In the genomic region with DNA sequence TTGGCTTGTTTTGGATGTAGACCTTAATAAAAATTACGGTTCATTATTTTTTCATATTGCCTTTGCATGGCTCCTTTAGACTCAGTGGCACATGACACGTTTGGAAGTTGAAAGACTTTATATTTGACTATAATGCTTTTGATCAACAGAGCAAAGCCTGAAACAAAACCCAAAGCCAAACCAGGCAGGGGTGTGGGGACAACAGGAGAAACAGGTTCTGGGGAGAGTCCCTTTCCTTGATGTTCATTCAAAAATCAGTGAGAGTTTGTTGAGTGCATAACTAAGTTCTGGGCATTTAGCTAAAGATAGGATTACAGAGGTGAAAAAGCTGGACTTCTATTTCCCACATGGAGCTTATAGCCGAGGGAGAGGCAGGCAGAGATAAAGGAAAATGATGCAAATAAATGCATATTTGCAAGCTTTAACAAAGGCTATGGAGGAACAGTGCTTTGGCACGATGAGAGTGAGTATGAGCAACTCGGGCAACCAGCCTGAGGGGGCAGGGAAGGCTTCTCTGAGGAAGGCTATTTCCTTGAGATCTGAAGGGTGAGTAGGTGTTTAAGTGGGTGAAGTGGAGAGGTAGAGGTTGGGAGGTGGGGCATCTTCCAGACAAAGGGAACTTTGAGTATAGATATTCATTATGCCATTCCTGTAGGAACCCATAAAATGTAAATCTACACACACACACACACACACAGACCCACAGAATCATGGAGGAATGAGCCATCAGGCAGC, we compare ENCODE assay signal across 17 cellular contexts. TPM values are rescaled to one million over a fixed set of nuclear protein-coding genes. Genes with fewer than 3 reads are reported as not detected.
DNase-seq lines count a peak whose midpoint lies in the region; ATAC-seq, FAIRE-seq and TF ChIP-seq lines count a peak whose summit lies in the region.
"Had no signal": no experiment of that assay in that cellular context is flagged by ENCODE, and none has a peak within 500 bp of the region (broad histone marks: within the 10 kb centered on the region; RNA-seq: fewer than 3 reads in every experiment).

No MANE protein-coding gene starts in this region.

- no peaks in the 10 kb centered on the region for H3K9me3 ChIP-seq in BLaER1
- no peaks in the 10 kb centered on the region for H3K9me3 ChIP-seq in MG63
- no peaks in the 10 kb centered on the region for H3K9me3 ChIP-seq in keratinocyte (ENCODE audit: control insufficient read depth, low read depth, low read length)

- H2AFZ ChIP-seq in keratinocyte (ENCODE audit: control insufficient read depth, low read length) = no peak overlapping the region

- H3K79me2 ChIP-seq in keratinocyte (ENCODE audit: control insufficient read depth, insufficient read depth, low read length) = no peaks in the 10 kb centered on the region

- H4K20me1 ChIP-seq in BLaER1 = no peaks in the 10 kb centered on the region
- no peaks in the 10 kb centered on the region for H4K20me1 ChIP-seq in keratinocyte (ENCODE audit: control insufficient read depth, extremely low read depth, insufficient read depth, low read length)

- peak; percentile 45 for DNase-seq in MG63
- DNase-seq in epithelial cell of esophagus (ENCODE audit: low read depth) = peak; percentile 76
- no peak for DNase-seq in keratinocyte (ENCODE audit: low read depth, low spot score)
- no peak for DNase-seq in omental fat pad (ENCODE audit: low spot score)
- DNase-seq in C1 segment of cervical spinal cord (lab: John Stamatoyannopoulos, UW) = no peak
- DNase-seq: NCI-H1417, NCI-H2029 treated with DMSO at 0.1 percent for 48 hours, NCI-H69 had no signal

- H3K4me2 ChIP-seq in BLaER1 = peak overlapping the region; percentile 18; the same call in 1 of the 2 replicates
- H3K4me2 ChIP-seq in keratinocyte (ENCODE audit: control insufficient read depth, extremely low read depth, insufficient read depth, low read depth, low read length) = peak overlapping the region; percentile 17
- H3K4me2 ChIP-seq: KMS-11 had no signal

- no peak overlapping the region for H3K27ac ChIP-seq in BLaER1
- H3K27ac ChIP-seq in keratinocyte (ENCODE audit: control insufficient read depth, insufficient read depth, low read length) = no peak overlapping the region
- H3K27ac ChIP-seq: KMS-11 had no signal

- H3K27me3 ChIP-seq in BLaER1 = no peaks in the 10 kb centered on the region
- no peaks in the 10 kb centered on the region for H3K27me3 ChIP-seq in MG63
- no peaks in the 10 kb centered on the region for H3K27me3 ChIP-seq in keratinocyte (ENCODE audit: control insufficient read depth, extremely low read depth, insufficient read depth, low read length)

- no peak overlapping the region for H3K4me3 ChIP-seq in BLaER1
- no peak overlapping the region for H3K4me3 ChIP-seq in MG63
- no peak overlapping the region for H3K4me3 ChIP-seq in epithelial cell of esophagus (ENCODE audit: low read length)
- H3K4me3 ChIP-seq in keratinocyte (ENCODE audit: control insufficient read depth in 2 of 3, extremely low read depth in 1 of 3, insufficient read depth in 2 of 3, low read depth in 1 of 3, low read length in 3 of 3) = no peak overlapping the region

- dilution Hi-C loops in keratinocyte (cut with MboI; ENCODE audit: extremely low pct_ligation_motif_present, low sequenced_read_pairs) = no loop called here

- H3K4me1 ChIP-seq in BLaER1 (peaks cover 17% of the 10 kb centered on the region), keratinocyte (ENCODE audit: control insufficient read depth, extremely low read depth, insufficient read depth, low read length) (peaks cover 17% of the 10 kb centered on the region)

- ATAC-seq in GM18861 (IDR thresholded peaks at IDR 0.05; ENCODE audit: unreplicated experiment) = no peak
- ATAC-seq in omental fat pad (ENCODE audit: low FRiP score) = no peak
- no peak for ATAC-seq in GM21737 (IDR thresholded peaks at IDR 0.05; ENCODE audit: unreplicated experiment)

- TF ChIP-seq CTCF in epithelial cell of esophagus (IDR thresholded peaks at IDR 0.05; ENCODE audit: insufficient read depth, low read depth, low read length, missing control alignments) (no peak), keratinocyte (optimal IDR thresholded peaks at IDR 0.05 in 1 of 3, IDR thresholded peaks at IDR 0.05 in 1 of 3, conservative IDR thresholded peaks at IDR 0.05 in 1 of 3; ENCODE audit: extremely low read depth in 1 of 3, insufficient read depth in 2 of 3, low read length in 3 of 3) (no peak), omental fat pad (IDR thresholded peaks at IDR 0.05) (no peak)

- peak; percentile 91 for FAIRE-seq in keratinocyte (lab: Jason Lieb, UNC)
- FAIRE-seq: A204.1, G401.6, GM12891, GM19239, H54 had no signal

- no peaks in the 10 kb centered on the region for H3K9me1 ChIP-seq in keratinocyte (ENCODE audit: control insufficient read depth, extremely low read depth, insufficient read depth, low read length)

- H3K36me3 ChIP-seq in BLaER1 (no peaks in the 10 kb centered on the region), MG63 (no peaks in the 10 kb centered on the region), keratinocyte (ENCODE audit: control insufficient read depth in 2 of 2, extremely low read depth in 1 of 2, insufficient read depth in 2 of 2, low read length in 2 of 2) (no peaks in the 10 kb centered on the region)

- H3K9ac ChIP-seq in BLaER1 = no peak overlapping the region
- H3K9ac ChIP-seq in keratinocyte (ENCODE audit: control insufficient read depth, extremely low read depth, insufficient read depth, low read length) = no peak overlapping the region
- H3K9ac ChIP-seq: KMS-11 had no signal

RNA-seq across cellular contexts. Expression of a gene that starts 34.5 kb away (rescaled TPM):
- total RNA-seq in MG63 (2014; rRNA removed; shearing (Covaris generic); ENCODE audit: low replicate concordance) = 21.9 and 37.3 TPM in 2 replicates
- polyA plus RNA-seq in keratinocyte = 17.6 to 30.7 TPM (median 24.3 TPM) in 3 replicates
- polyA plus RNA-seq in keratinocyte (2011; ENCODE audit: low read depth) = 30.8 TPM
- 15.8 and 27.3 TPM in 2 replicates for polyA plus RNA-seq in keratinocyte (2011; cell fraction: cytosol; rRNA removed)
- polyA plus RNA-seq in keratinocyte (2011; cell fraction: nucleus; rRNA removed) = 25.9 and 31.7 TPM in 2 replicates
- polyA plus RNA-seq in keratinocyte (2012; ENCODE audit: low replicate concordance) = 16.3 and 23.7 TPM in 2 replicates
- polyA minus RNA-seq in keratinocyte = 19.2 to 106 TPM (median 63.8 TPM) in 3 replicates
- 34.1 TPM for polyA minus RNA-seq in keratinocyte (2011; cell fraction: cytosol; rRNA and poly(A)+ RNA removed)
- polyA minus RNA-seq in keratinocyte (2011; cell fraction: nucleus; rRNA and poly(A)+ RNA removed) = 60.1 and 141 TPM in 2 replicates
- 10 to 100 TPM; 29.6 to 60.1 (median 42.4) TPM for total RNA-seq in omental fat pad

Comparison
In these comparisons a context has a peak if more than half of its experiments do, and no peak if none do; other contexts are left out.
1. DNase-seq: peak in MG63 (single experiment) and epithelial cell of esophagus (single experiment); none in keratinocyte (single experiment), omental fat pad (single experiment) and C1 segment of cervical spinal cord (0 of 14).